Comparison of ENCODE assay signal across 9 cellular contexts in the genomic region with DNA sequence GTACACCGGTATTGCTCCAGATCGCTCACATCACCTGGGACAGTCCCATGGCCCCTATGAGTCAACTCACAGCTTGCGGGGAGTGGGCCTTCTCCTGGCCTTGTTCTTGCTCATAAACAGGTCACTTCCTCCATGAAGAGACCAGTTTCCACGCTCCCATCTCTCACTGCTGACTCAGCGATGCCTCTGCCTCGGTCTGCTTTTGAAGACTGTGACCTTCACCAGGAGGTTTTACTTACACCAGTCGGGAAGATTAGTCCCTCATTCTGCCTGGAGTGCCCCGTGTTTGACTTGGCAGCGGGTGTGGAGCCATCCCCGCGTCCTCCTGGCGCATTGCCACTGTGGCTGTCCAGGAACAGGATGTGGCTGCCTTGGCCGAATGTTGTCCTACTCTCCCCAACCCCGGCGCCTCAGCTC.
DNase-seq lines count a peak whose midpoint lies in the region; ATAC-seq lines count a peak whose summit lies in the region.
"Had no signal": no experiment of that assay in that cellular context is flagged by ENCODE, and none has a peak within 500 bp of the region (broad histone marks: within the 10 kb centered on the region; RNA-seq: fewer than 3 reads in every experiment).

No MANE protein-coding gene starts in this region.

- peak overlapping the region in 1 of 2 donors; percentile 31 for H3K27ac Mint-ChIP-seq in stimulated activated naive CD8-positive, alpha-beta T cell treated with anti-CD3 and anti-CD28 coated beads, Interleukin-15, amount 100 ng/mL, for 72 hours
- H3K27ac Mint-ChIP-seq: activated naive CD8-positive, alpha-beta T cell treated with anti-CD3 and anti-CD28 coated beads, Interleukin-2, amount 10 ng/mL, durations not matched to agents 7 days and 5 days had no signal

- no peaks in the 10 kb centered on the region for H3K4me1 ChIP-seq in SJCRH30

- no peaks in the 10 kb centered on the region for H3K9me3 ChIP-seq in SJCRH30 (replicated peaks)

- intact Hi-C loops in head of caudate nucleus (cut with DNase I) = no loop called here

- H3K4me3 ChIP-seq in SJCRH30 = no peak overlapping the region

- H3K9me3 Mint-ChIP-seq in stimulated activated naive CD8-positive, alpha-beta T cell treated with anti-CD3 and anti-CD28 coated beads, Interleukin-15, amount 100 ng/mL, for 72 hours = peaks cover 0 to 8% of the 10 kb centered on the region in 2 donors

- DNase-seq in activated CD8-positive, alpha-beta memory T cell treated with anti-CD3 and anti-CD28 coated beads for 48 hours (ENCODE audit: low read depth in 2 of 3, low spot score in 2 of 3) = peak in 2 of 3 experiments; percentile 3 to 21
- no peak for DNase-seq in activated CD8-positive, alpha-beta memory T cell treated with anti-CD3 and anti-CD28 coated beads for 24 hours
- DNase-seq in SJCRH30 (peak; percentile 61 to 62), head of caudate nucleus (peak in 24 of 42 donors; percentile 17 to 65 (median 33)), NCI-H2196 treated with DMSO at 0.1 percent for 48 hours (lab: John Stamatoyannopoulos, UW; ENCODE audit: unreplicated experiment) (no peak), retina (no peak)
- peak in 1 of 2 donors; percentile 60 for DNase-seq in stimulated activated naive CD8-positive, alpha-beta T cell treated with anti-CD3 and anti-CD28 coated beads, Interleukin-15, amount 100 ng/mL, for 72 hours
- DNase-seq: activated naive CD8-positive, alpha-beta T cell treated with anti-CD3 and anti-CD28 coated beads, Interleukin-2, amount 10 ng/mL, durations not matched to agents 7 days and 5 days had no signal

- H3K27ac ChIP-seq in SJCRH30 = no peak overlapping the region

- ATAC-seq in stimulated activated naive CD8-positive, alpha-beta T cell treated with anti-CD3 and anti-CD28 coated beads, Interleukin-15, amount 100 ng/mL, for 72 hours = peak; percentile 97
- no peak for ATAC-seq in GM18907 (IDR thresholded peaks at IDR 0.05; ENCODE audit: unreplicated experiment)

- no peaks in the 10 kb centered on the region for H3K36me3 ChIP-seq in SJCRH30

- H3K4me1 Mint-ChIP-seq in stimulated activated naive CD8-positive, alpha-beta T cell treated with anti-CD3 and anti-CD28 coated beads, Interleukin-15, amount 100 ng/mL, for 72 hours = peaks cover 15% of the 10 kb centered on the region
- H3K4me1 Mint-ChIP-seq: activated naive CD8-positive, alpha-beta T cell treated with anti-CD3 and anti-CD28 coated beads, Interleukin-2, amount 10 ng/mL, durations not matched to agents 7 days and 5 days had no signal

- H3K27me3 Mint-ChIP-seq in stimulated activated naive CD8-positive, alpha-beta T cell treated with anti-CD3 and anti-CD28 coated beads, Interleukin-15, amount 100 ng/mL, for 72 hours = no peaks in the 10 kb centered on the region
- H3K27me3 Mint-ChIP-seq: activated naive CD8-positive, alpha-beta T cell treated with anti-CD3 and anti-CD28 coated beads, Interleukin-2, amount 10 ng/mL, durations not matched to agents 7 days and 5 days had no signal

- H3K27me3 ChIP-seq in SJCRH30 = no peaks in the 10 kb centered on the region

- H3K4me3 Mint-ChIP-seq in stimulated activated naive CD8-positive, alpha-beta T cell treated with anti-CD3 and anti-CD28 coated beads, Interleukin-15, amount 100 ng/mL, for 72 hours = no peak overlapping the region
- H3K4me3 Mint-ChIP-seq: activated naive CD8-positive, alpha-beta T cell treated with anti-CD3 and anti-CD28 coated beads, Interleukin-2, amount 10 ng/mL, durations not matched to agents 7 days and 5 days had no signal

Comparison
In these comparisons a context has a peak if more than half of its experiments do, and no peak if none do; other contexts are left out.
1. DNase-seq: peak in activated CD8-positive, alpha-beta memory T cell treated with anti-CD3 and anti-CD28 coated beads for 48 hours (2 of 3), SJCRH30 (2 of 2) and head of caudate nucleus (24 of 42); none in activated CD8-positive, alpha-beta memory T cell treated with anti-CD3 and anti-CD28 coated beads for 24 hours (single experiment), NCI-H2196 treated with DMSO at 0.1 percent for 48 hours (single experiment) and retina (single experiment).